ENCODE assay signal across 8 cellular contexts in the genomic region with DNA sequence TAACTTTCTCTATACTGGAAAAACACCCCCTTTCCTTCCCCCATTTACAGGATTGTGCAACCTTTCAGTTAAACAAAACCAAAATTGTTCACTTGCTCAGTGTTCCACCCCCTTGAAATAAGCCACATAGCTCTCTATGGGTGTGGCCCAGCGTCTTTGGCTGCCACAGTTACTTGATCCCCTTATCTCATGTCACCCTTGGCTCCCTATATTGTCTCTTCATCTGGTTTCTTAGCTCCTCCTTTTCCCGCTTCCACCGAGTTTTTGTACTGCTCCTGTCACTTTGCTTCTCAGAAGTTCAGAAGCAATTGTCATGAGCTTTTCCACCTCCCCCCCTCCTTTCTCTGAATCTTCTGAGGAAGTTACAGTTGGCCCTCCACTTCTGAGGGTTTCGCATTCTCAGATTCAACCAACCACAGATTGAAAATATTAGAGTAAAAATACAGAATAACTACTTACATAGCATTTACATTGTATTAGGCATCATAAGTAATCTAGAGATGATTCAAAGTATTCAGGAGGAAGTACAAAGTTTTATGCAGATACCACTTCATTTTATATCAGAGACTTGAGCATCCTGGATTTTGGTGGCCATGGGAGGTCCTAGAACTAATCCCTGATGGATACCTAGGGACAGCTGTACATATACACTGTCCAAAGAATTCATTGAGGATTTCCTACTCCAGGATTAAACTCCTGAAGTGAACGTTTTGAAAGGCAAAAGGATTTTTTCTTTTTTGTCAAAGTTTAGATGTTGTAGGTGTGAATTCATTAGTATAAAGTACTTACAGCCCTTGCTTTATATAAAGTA.
DNase-seq lines count a peak whose midpoint lies in the region; ATAC-seq, FAIRE-seq and TF ChIP-seq lines count a peak whose summit lies in the region.

No MANE protein-coding gene starts in this region.

- intact Hi-C loops in naive thymus-derived CD4-positive, alpha-beta T cell (cut with micrococcal nuclease), result loop anchor here (1.0 to 5.0 kb wide), 10 partner anchors 8 to 851 kb away; partner anchors contain the start of genes BBIP1 (in 1 of the 2), SHOC2 (in 1 of the 2) and XPNPEP1 (in 1 of the 2)

- H3K4me2 ChIP-seq in MM.1S (ENCODE audit: low read depth, low read length), result peak overlapping the region; percentile 75
- no peak overlapping the region for H3K4me2 ChIP-seq in astrocyte (ENCODE audit: low read length)

- H3K9me3 Mint-ChIP-seq in astrocyte (ENCODE audit: unreplicated experiment), result no peaks in the 10 kb centered on the region
- H3K9me3 Mint-ChIP-seq in naive thymus-derived CD4-positive, alpha-beta T cell, result no peaks in the 10 kb centered on the region

- in situ Hi-C loops in HAP-1 (cut with MboI; ENCODE audit: low sequenced_read_pairs), result no loop called here

- H3K27me3 ChIP-seq in HAP-1 (ENCODE audit: low read depth) (no peaks in the 10 kb centered on the region), MM.1S (replicated peaks; ENCODE audit: insufficient read depth, low read length) (0 out of 2 replicates have a peak, but pooled peaks cover 4% of the 10 kb centered on the region), astrocyte (ENCODE audit: insufficient read depth, low read length) (no peaks in the 10 kb centered on the region)
- H3K27me3 ChIP-seq in naive thymus-derived CD4-positive, alpha-beta T cell (ENCODE audit: control insufficient read depth in 2 of 2, insufficient read depth in 2 of 2, low read length in 2 of 2), result no peaks in the 10 kb centered on the region

- no peak overlapping the region for H3K4me3 ChIP-seq in HAP-1
- H3K4me3 ChIP-seq in MM.1S (ENCODE audit: low read length), result 0 out of 2 replicates have a peak overlapping the region, but pooled peaks have one; percentile 0
- no peak overlapping the region for H3K4me3 ChIP-seq in astrocyte (ENCODE audit: insufficient read depth, low read depth, low read length)
- H3K4me3 ChIP-seq in naive thymus-derived CD4-positive, alpha-beta T cell (ENCODE audit: low read length), result peak overlapping the region; percentile 18

- CTCF ChIA-PET in naive thymus-derived CD4-positive, alpha-beta T cell (lab: Charles Lee), result interaction anchor here (1.6 to 1.7 kb wide), 2 partner anchors 9 to 10 kb away, joined by 5 to 9 read pairs; no protein-coding TSS in a partner anchor

- no peaks in the 10 kb centered on the region for H3K9me2 ChIP-seq in MM.1S (replicated peaks; ENCODE audit: insufficient read depth, low read length)

- H3K79me2 ChIP-seq in MM.1S (ENCODE audit: low read length), result peaks cover 19% of the 10 kb centered on the region
- H3K79me2 ChIP-seq in astrocyte (ENCODE audit: insufficient read depth, low read length), result peaks cover 38% of the 10 kb centered on the region

- TF ChIP-seq CTCF in MM.1S (IDR thresholded peaks at IDR 0.05; ENCODE audit: low read length) (no peak), astrocyte (IDR thresholded peaks at IDR 0.05; ENCODE audit: insufficient read depth, low read depth, low read length) (no peak)

- peaks cover 27% of the 10 kb centered on the region for H3K4me1 Mint-ChIP-seq in astrocyte (ENCODE audit: low read depth, unreplicated experiment)
- H3K4me1 Mint-ChIP-seq in naive thymus-derived CD4-positive, alpha-beta T cell, result peaks cover 65 to 100% (median 95%) of the 10 kb centered on the region in 7 donors

- FAIRE-seq in astrocyte (lab: Jason Lieb, UNC), result no peak

- H3K9ac ChIP-seq in MM.1S (ENCODE audit: low read length) (no peak overlapping the region), astrocyte (ENCODE audit: low read length) (no peak overlapping the region)

- peak; percentile 37 to 46 for DNase-seq in HAP-1 (ENCODE audit: low spot score in 2 of 2)
- peak; percentile 63 for DNase-seq in MM.1S
- no peak for DNase-seq in astrocyte (ENCODE audit: low read depth)
- DNase-seq in naive thymus-derived CD4-positive, alpha-beta T cell, result peak in 7 of 9 donors; percentile 40 to 69 (median 52)
- DNase-seq in NCI-H1105 treated with DMSO at 0.1 percent for 48 hours (lab: John Stamatoyannopoulos, UW), result no peak
- DNase-seq in occipital lobe (lab: John Stamatoyannopoulos, UW), result no peak
- DNase-seq in NCI-H748 treated with DMSO at 0.1 percent for 48 hours (lab: John Stamatoyannopoulos, UW), result no peak

- H2AFZ ChIP-seq in MM.1S (ENCODE audit: low read length), result no peak overlapping the region
- no peak overlapping the region for H2AFZ ChIP-seq in astrocyte (ENCODE audit: low read depth, low read length)

- H3K9me3 ChIP-seq in HAP-1 (no peaks in the 10 kb centered on the region), MM.1S (replicated peaks; ENCODE audit: insufficient read depth, low read length) (no peaks in the 10 kb centered on the region), astrocyte (ENCODE audit: insufficient read depth, low read depth, low read length) (no peaks in the 10 kb centered on the region)
- H3K9me3 ChIP-seq in naive thymus-derived CD4-positive, alpha-beta T cell (ENCODE audit: control insufficient read depth in 2 of 3, low read length in 3 of 3), result no peaks in the 10 kb centered on the region

- no peaks in the 10 kb centered on the region for H4K20me1 ChIP-seq in MM.1S (ENCODE audit: insufficient read depth, low read length)
- peaks cover 5% of the 10 kb centered on the region for H4K20me1 ChIP-seq in astrocyte (ENCODE audit: insufficient read depth, low read length)

- no peak overlapping the region for H3K4me3 Mint-ChIP-seq in astrocyte (ENCODE audit: unreplicated experiment)
- H3K4me3 Mint-ChIP-seq in naive thymus-derived CD4-positive, alpha-beta T cell, result peak overlapping the region; percentile 39 to 91 (median 78)

- peaks cover 2% of the 10 kb centered on the region for H3K36me3 Mint-ChIP-seq in astrocyte (ENCODE audit: low read depth, unreplicated experiment)
- peaks cover 0 to 13% (median 4%) of the 10 kb centered on the region in 5 donors for H3K36me3 Mint-ChIP-seq in naive thymus-derived CD4-positive, alpha-beta T cell

- H3K27ac ChIP-seq in MM.1S (ENCODE audit: low read length), result peak overlapping the region; percentile 44; the same call in 1 of the 2 replicates
- H3K27ac ChIP-seq in astrocyte (ENCODE audit: low read depth, low read length), result no peak overlapping the region
- H3K27ac ChIP-seq in naive thymus-derived CD4-positive, alpha-beta T cell (ENCODE audit: low read depth, low read length), result peak overlapping the region; percentile 57

- H3K36me3 ChIP-seq in HAP-1 (replicated peaks) (no peaks in the 10 kb centered on the region), MM.1S (replicated peaks; ENCODE audit: insufficient read depth, low read length) (no peaks in the 10 kb centered on the region), astrocyte (ENCODE audit: insufficient read depth, low read length) (no peaks in the 10 kb centered on the region)
- no peaks in the 10 kb centered on the region for H3K36me3 ChIP-seq in naive thymus-derived CD4-positive, alpha-beta T cell (ENCODE audit: control insufficient read depth in 2 of 3, insufficient read depth in 3 of 3, low read length in 3 of 3)

- peaks cover 27% of the 10 kb centered on the region for H3F3A ChIP-seq in MM.1S (ENCODE audit: insufficient read depth, low read length)

- peak; percentile 58 for ATAC-seq in GM18505 (IDR thresholded peaks at IDR 0.05; ENCODE audit: unreplicated experiment)
- peak; percentile 92 for ATAC-seq in naive thymus-derived CD4-positive, alpha-beta T cell

- POLR2A ChIA-PET in naive thymus-derived CD4-positive, alpha-beta T cell (lab: Charles Lee), result interaction anchor here (0.7 to 2.3 kb wide), 8 partner anchors 9 to 143 kb away, joined by 3 to 13 read pairs (median 6); partner anchors contain the start of gene ADD3

- TF ChIP-seq POLR2A in GM18505 (IDR thresholded peaks at IDR 0.05; ENCODE audit: borderline replicate concordance, extremely low read depth, insufficient read depth, insufficient read length), result no peak

- no peaks in the 10 kb centered on the region for H3K27me3 Mint-ChIP-seq in astrocyte (ENCODE audit: low read depth, unreplicated experiment)
- H3K27me3 Mint-ChIP-seq in naive thymus-derived CD4-positive, alpha-beta T cell, result no peaks in the 10 kb centered on the region

- peaks cover 28% of the 10 kb centered on the region for H3K4me1 ChIP-seq in HAP-1
- peaks cover 50% of the 10 kb centered on the region for H3K4me1 ChIP-seq in MM.1S (ENCODE audit: low read length)
- no peaks in the 10 kb centered on the region for H3K4me1 ChIP-seq in astrocyte (ENCODE audit: insufficient read depth, low read length)
- peaks cover 76 to 84% of the 10 kb centered on the region in 2 donors for H3K4me1 ChIP-seq in naive thymus-derived CD4-positive, alpha-beta T cell (ENCODE audit: control insufficient read depth in 2 of 2, insufficient read depth in 2 of 2, low read length in 2 of 2)

- H3K27ac Mint-ChIP-seq in astrocyte (ENCODE audit: unreplicated experiment), result peak overlapping the region; percentile 50
- peak overlapping the region; percentile 83 to 96 (median 92) for H3K27ac Mint-ChIP-seq in naive thymus-derived CD4-positive, alpha-beta T cell

Comparison
In these comparisons a context has a peak if more than half of its experiments do, and no peak if none do; other contexts are left out.
1. DNase-seq: peak in HAP-1 (2 of 2), MM.1S (single experiment) and naive thymus-derived CD4-positive, alpha-beta T cell (7 of 9); none in astrocyte (single experiment), NCI-H1105 treated with DMSO at 0.1 percent for 48 hours (single experiment), occipital lobe (single experiment) and NCI-H748 treated with DMSO at 0.1 percent for 48 hours (single experiment).
2. H3K4me3 ChIP-seq: peak in MM.1S (single experiment) and naive thymus-derived CD4-positive, alpha-beta T cell (single experiment); none in HAP-1 (single experiment) and astrocyte (single experiment).